Comparison of ENCODE assay signal across 7 cellular contexts in the genomic region with DNA sequence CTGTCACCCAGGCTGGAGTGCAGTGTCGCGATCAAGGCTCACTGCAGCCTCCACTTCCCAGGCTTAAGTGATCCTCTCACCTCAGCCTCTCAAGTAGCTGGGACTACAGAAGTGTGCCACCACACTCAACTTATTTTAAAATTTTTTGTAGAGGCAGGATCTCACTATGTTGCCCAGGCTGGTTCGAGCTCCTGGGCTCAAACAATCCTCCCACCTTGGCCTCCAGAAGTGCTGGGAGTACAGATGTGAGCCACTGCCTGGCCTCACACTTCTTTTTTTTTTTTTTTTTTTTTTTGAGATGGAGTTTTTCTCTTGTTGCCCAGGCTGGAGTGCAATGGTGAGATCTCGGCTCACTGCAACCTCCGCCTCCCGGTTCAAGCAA. TPM values are rescaled to one million over a fixed set of nuclear protein-coding genes. Genes with fewer than 3 reads are reported as not detected.
"Had no signal": no experiment of that assay in that cellular context is flagged by ENCODE, and none has a peak within 500 bp of the region (broad histone marks: within the 10 kb centered on the region; RNA-seq: fewer than 3 reads in every experiment).

No MANE protein-coding gene starts in this region.

RNA-seq across cellular contexts. Expression of a gene that starts 40.9 kb away (rescaled TPM):
- total RNA-seq: activated B cell treated with CpG ODN at 0.5 μM for 24 hours; activated CD8-positive, alpha-beta T cell treated with anti-CD3 and anti-CD28 coated beads for 36 hours; activated T-cell treated with anti-CD3 and anti-CD28 coated beads, Interleukin-2, amount 50 U/mL, for 4 hours; activated T-helper 17 cell treated with anti-CD3 and anti-CD28 coated beads, Interleukin-2, amount 50 U/mL, for 72 hours; body of pancreas; breast epithelium; endothelial cell of umbilical vein had no signal
- polyA plus RNA-seq: endothelial cell of umbilical vein had no signal
